12 cellular contexts compared by ENCODE assay signal in genomic region chr16:88477631-88478030, GRCh38. TPM values are rescaled to one million over a fixed set of nuclear protein-coding genes. Genes with fewer than 3 reads are reported as not detected.
DNase-seq lines count a peak whose midpoint lies in the region; ATAC-seq, FAIRE-seq and TF ChIP-seq lines count a peak whose summit lies in the region.
"Had no signal": no experiment of that assay in that cellular context is flagged by ENCODE, and none has a peak within 500 bp of the region (broad histone marks: within the 10 kb centered on the region; RNA-seq: fewer than 3 reads in every experiment).

No MANE protein-coding gene starts in this region.

- no peak overlapping the region for H3K4me3 Mint-ChIP-seq in WTC11
- peak overlapping the region in 9 of 10 donors; percentile 21 to 78 (median 66) for H3K4me3 Mint-ChIP-seq in naive thymus-derived CD4-positive, alpha-beta T cell

- DNase-seq in HepG2 (ENCODE audit: low spot score) (no peak), WTC11 (ENCODE audit: low spot score) (no peak), esophagus squamous epithelium (lab: John Stamatoyannopoulos, UW) (no peak), pons (ENCODE audit: low spot score) (no peak), vagina (ENCODE audit: extremely low spot score in 2 of 2) (no peak)
- no peak for DNase-seq in naive thymus-derived CD4-positive, alpha-beta T cell
- DNase-seq: BE2C, NCI-H1694, psoas muscle, SHP77 treated with DMSO at 0.1 percent for 48 hours, T1000 had no signal

- H3K27ac ChIP-seq in liver (ENCODE audit: low read depth in 1 of 2, low read length in 2 of 2) (peak overlapping the region; percentile 77 to 92), HepG2 (ENCODE audit: extremely low read length, insufficient read depth, low read length) (no peak overlapping the region), esophagus squamous epithelium (no peak overlapping the region), vagina (no peak overlapping the region)
- H3K27ac ChIP-seq in naive thymus-derived CD4-positive, alpha-beta T cell (ENCODE audit: low read depth, low read length), result peak overlapping the region; percentile 51
- H3K27ac ChIP-seq: psoas muscle had no signal

- peaks cover 21% of the 10 kb centered on the region for H3K79me2 ChIP-seq in HepG2 (ENCODE audit: insufficient read depth, low read length)

- ATAC-seq in HepG2 (no peak), WTC11 (no peak)
- peak; percentile 2 for ATAC-seq in naive thymus-derived CD4-positive, alpha-beta T cell
- ATAC-seq: psoas muscle had no signal

- in situ Hi-C loops in HepG2 (cut with HindIII; ENCODE audit: extremely low pct_ligation_motif_present, low pct_unique_long_range_greater_than_20kb), result no loop called here

- H3K9me3 Mint-ChIP-seq in WTC11, result no peaks in the 10 kb centered on the region
- H3K9me3 Mint-ChIP-seq in naive thymus-derived CD4-positive, alpha-beta T cell, result peaks cover 0 to 4% (median 0%) of the 10 kb centered on the region in 11 donors

- H2AFZ ChIP-seq in HepG2 (ENCODE audit: low read length), result no peak overlapping the region

- FAIRE-seq in HepG2 (lab: Jason Lieb, UNC), result no peak

- no peak overlapping the region for H3K4me2 ChIP-seq in HepG2 (ENCODE audit: low read depth, low read length)

- TF ChIP-seq CTCF in liver (IDR thresholded peaks at IDR 0.05; ENCODE audit: low read depth, low read length, missing input control), result no peak
- TF ChIP-seq CTCF in HepG2 (CRISPR knock-in tag; IDR thresholded peaks at IDR 0.05), result no peak
- no peak for TF ChIP-seq CTCF in WTC11 (IDR thresholded peaks at IDR 0.05)
- TF ChIP-seq CTCF in esophagus squamous epithelium (IDR thresholded peaks at IDR 0.05), result no peak
- TF ChIP-seq CTCF in vagina (IDR thresholded peaks at IDR 0.05), result no peak

- H3K27me3 ChIP-seq in liver (ENCODE audit: control insufficient read depth in 4 of 4, insufficient read depth in 4 of 4, low read length in 3 of 4) (no peaks in the 10 kb centered on the region), HepG2 (ENCODE audit: control insufficient read depth in 1 of 2, insufficient read depth in 2 of 2, low read length in 2 of 2) (no peaks in the 10 kb centered on the region), esophagus squamous epithelium (peaks cover 0 to 13% (median 0%) of the 10 kb centered on the region in 4 donors), vagina (no peaks in the 10 kb centered on the region)
- H3K27me3 ChIP-seq in naive thymus-derived CD4-positive, alpha-beta T cell (ENCODE audit: control insufficient read depth in 2 of 2, insufficient read depth in 2 of 2, low read length in 2 of 2), result no peaks in the 10 kb centered on the region
- H3K27me3 ChIP-seq: BE2C had no signal

- CTCF ChIA-PET in HepG2 (lab: Yijun Ruan, JAX; ENCODE audit: low intra/inter-chr PET ratio, low total read pairs), result no interaction called here
- CTCF ChIA-PET in WTC11 (lab: Charles Lee), result interaction anchor here (0.6 to 2.0 kb wide), 6 partner anchors 11 to 841 kb away, joined by 3 to 9 read pairs (median 4); no protein-coding TSS in a partner anchor
- CTCF ChIA-PET in naive thymus-derived CD4-positive, alpha-beta T cell (lab: Charles Lee), result no interaction called here

- H3K36me3 ChIP-seq in liver (ENCODE audit: control insufficient read depth in 4 of 4, insufficient read depth in 3 of 4, low read depth in 1 of 4, low read length in 3 of 4) (peaks cover 0 to 2% (median 0%) of the 10 kb centered on the region in 4 donors), HepG2 (replicated peaks in 1 of 2; ENCODE audit: control insufficient read depth in 1 of 2, insufficient read depth in 2 of 2, low read length in 2 of 2) (peaks cover 0 to 10% of the 10 kb centered on the region in 2 experiments; a peak in 2 of 5 replicates), esophagus squamous epithelium (no peaks in the 10 kb centered on the region), vagina (no peaks in the 10 kb centered on the region)
- H3K36me3 ChIP-seq in naive thymus-derived CD4-positive, alpha-beta T cell (ENCODE audit: control insufficient read depth in 2 of 3, insufficient read depth in 3 of 3, low read length in 3 of 3), result no peaks in the 10 kb centered on the region
- H3K36me3 ChIP-seq: BE2C had no signal

- H3K4me3 ChIP-seq in liver (ENCODE audit: low read depth in 1 of 3, low read length in 3 of 3) (no peak overlapping the region), HepG2 (replicated peaks in 1 of 3; ENCODE audit: insufficient read depth in 1 of 3, low read depth in 2 of 3, low read length in 3 of 3) (no peak overlapping the region), esophagus squamous epithelium (no peak overlapping the region), vagina (no peak overlapping the region)
- H3K4me3 ChIP-seq in naive thymus-derived CD4-positive, alpha-beta T cell (ENCODE audit: low read length), result no peak overlapping the region
- H3K4me3 ChIP-seq: psoas muscle had no signal

- H3K9ac ChIP-seq in liver (ENCODE audit: low read depth in 1 of 2, low read length in 2 of 2), result peak overlapping the region in 1 of 2 donors; percentile 33
- H3K9ac ChIP-seq in HepG2 (ENCODE audit: insufficient read depth, low read depth, low read length), result no peak overlapping the region

- TF ChIP-seq RAD21 in liver (IDR thresholded peaks at IDR 0.05) (no peak), HepG2 (CRISPR knock-in tag; IDR thresholded peaks at IDR 0.05) (no peak)

- no peak for TF ChIP-seq POLR2A in HepG2 (IDR thresholded peaks at IDR 0.05; ENCODE audit: insufficient read depth in 1 of 2, low read depth in 2 of 2, low read length in 2 of 2)
- TF ChIP-seq POLR2A in esophagus squamous epithelium (IDR thresholded peaks at IDR 0.05), result no peak
- TF ChIP-seq POLR2A in vagina (IDR thresholded peaks at IDR 0.05), result no peak

- intact Hi-C loops in HepG2 (cut with micrococcal nuclease; ENCODE audit: unreplicated experiment), result no loop called here
- intact Hi-C loops in naive thymus-derived CD4-positive, alpha-beta T cell (cut with micrococcal nuclease), result loop anchor here in 1 of 2 donors (1.0 to 5.0 kb wide), 3 partner anchors 8 to 50 kb away; no protein-coding TSS in a partner anchor
- intact Hi-C loops in esophagus squamous epithelium (cut with DNase I), result no loop called here
- intact Hi-C loops in vagina (cut with DNase I), result no loop called here

- peaks cover 31% of the 10 kb centered on the region; the same call in 1 of the 2 replicates for H4K20me1 ChIP-seq in HepG2 (ENCODE audit: insufficient read depth, low read length)

- WGBS in liver, result 82% methylated on average over 6 of the region's 6 CpGs
- 91% methylated on average over 4 of the region's 6 CpGs for WGBS in HepG2 (ENCODE audit: low lambda C conversion rate)
- 39 to 61% methylated on average over 2 of the region's 6 CpGs for WGBS in esophagus squamous epithelium, 2 donors

- POLR2A ChIA-PET in HepG2 (lab: Yijun Ruan, JAX) (interaction anchor here (1.4 kb wide), 1 partner anchor 11 kb away, joined by 5 read pairs; no protein-coding TSS in a partner anchor), WTC11 (lab: Charles Lee) (no interaction called here)
- POLR2A ChIA-PET in naive thymus-derived CD4-positive, alpha-beta T cell (lab: Charles Lee), result interaction anchor here (1.0 to 1.5 kb wide), 3 partner anchors 21 to 26 kb away, joined by 3 to 6 read pairs (median 4); no protein-coding TSS in a partner anchor

- H3K4me1 Mint-ChIP-seq in WTC11, result peaks cover 6% of the 10 kb centered on the region; the same call in 1 of the 2 replicates
- H3K4me1 Mint-ChIP-seq in naive thymus-derived CD4-positive, alpha-beta T cell, result peaks cover 22 to 65% (median 38%) of the 10 kb centered on the region in 7 donors

- H3K36me3 Mint-ChIP-seq in WTC11, result no peaks in the 10 kb centered on the region
- no peaks in the 10 kb centered on the region for H3K36me3 Mint-ChIP-seq in naive thymus-derived CD4-positive, alpha-beta T cell

- H3K9me3 ChIP-seq in liver (ENCODE audit: control insufficient read depth in 4 of 4, low read length in 3 of 4) (no peaks in the 10 kb centered on the region), HepG2 (ENCODE audit: low read length) (no peaks in the 10 kb centered on the region), esophagus squamous epithelium (no peaks in the 10 kb centered on the region), vagina (no peaks in the 10 kb centered on the region)
- no peaks in the 10 kb centered on the region for H3K9me3 ChIP-seq in naive thymus-derived CD4-positive, alpha-beta T cell (ENCODE audit: control insufficient read depth in 2 of 3, low read length in 3 of 3)
- H3K9me3 ChIP-seq: BE2C, psoas muscle had no signal

- H3K4me1 ChIP-seq in liver (ENCODE audit: control insufficient read depth in 4 of 4, insufficient read depth in 4 of 4, low read length in 3 of 4) (peaks cover 43 to 94% (median 65%) of the 10 kb centered on the region in 4 donors), HepG2 (ENCODE audit: insufficient read depth, low read length) (peaks cover 16% of the 10 kb centered on the region), esophagus squamous epithelium (no peaks in the 10 kb centered on the region), vagina (no peaks in the 10 kb centered on the region)
- peaks cover 26 to 40% of the 10 kb centered on the region in 2 donors for H3K4me1 ChIP-seq in naive thymus-derived CD4-positive, alpha-beta T cell (ENCODE audit: control insufficient read depth in 2 of 2, insufficient read depth in 2 of 2, low read length in 2 of 2)
- H3K4me1 ChIP-seq: psoas muscle had no signal

- H3K27me3 Mint-ChIP-seq in WTC11 (ENCODE audit: low read depth), result no peaks in the 10 kb centered on the region
- peaks cover 0 to 6% (median 0%) of the 10 kb centered on the region in 5 donors for H3K27me3 Mint-ChIP-seq in naive thymus-derived CD4-positive, alpha-beta T cell

- no TSS peak for BruUV-seq in HepG2 (replicated peaks; lab: Mats Ljungman, UMichigan)

- H3K27ac Mint-ChIP-seq in WTC11, result peak overlapping the region; percentile 80
- H3K27ac Mint-ChIP-seq in naive thymus-derived CD4-positive, alpha-beta T cell, result peak overlapping the region in 8 of 9 donors; percentile 45 to 93 (median 70)

- no peak for TF ChIP-seq EP300 in HepG2 (IDR thresholded peaks at IDR 0.05; ENCODE audit: low read depth in 2 of 2, low read length in 2 of 2)
- no peak for TF ChIP-seq EP300 in HepG2 (CRISPR knock-in tag; IDR thresholded peaks at IDR 0.05; ENCODE audit: borderline replicate concordance)

RNA-seq across cellular contexts. Expression of gene ZFPM1, which starts 24.6 kb away (rescaled TPM):
- total RNA-seq in liver (10 to 100 TPM in 1 of 2 donors, 1 to 10 TPM in 1; 5.9 to 12.8 TPM), HepG2 (2016; rRNA removed; fragmentation: Illumina TruSeq; extraction: Trizol) (3.4 and 3.8 TPM in 2 replicates), WTC11 (2021) (8.1 to 9.3 TPM (median 8.5 TPM) in 3 replicates), esophagus squamous epithelium (1 to 10 TPM in 3 of 4 donors, under 1 TPM in 1; 0.67 to 1.7 (median 1.2) TPM), vagina (1.7 TPM)
- polyA plus RNA-seq in liver (1 to 10 TPM in 1 of 2 donors, under 1 TPM in 1; 0.19 to 4.6 TPM), HepG2 (2011; rRNA removed) (1.3 and 1.7 TPM in 2 replicates)
- 0.81 and 2.1 TPM in 2 replicates for total RNA-seq in HepG2 (2016; cell fraction: cytosol; rRNA removed; fragmentation: Illumina TruSeq; extraction: Trizol; ENCODE audit: low read depth)
- 3.4 and 3.9 TPM in 2 replicates for total RNA-seq in HepG2 (2016; cell fraction: insoluble cytoplasmic fraction; rRNA removed; fragmentation: Illumina TruSeq; extraction: Trizol)
- 3.4 and 4.3 TPM in 2 replicates for total RNA-seq in HepG2 (2016; cell fraction: membrane; rRNA removed; fragmentation: Illumina TruSeq; extraction: Trizol)
- 3.4 and 6.6 TPM in 2 replicates for total RNA-seq in HepG2 (2016; cell fraction: nucleus; rRNA removed; fragmentation: Illumina TruSeq; extraction: Trizol)
- polyA plus RNA-seq in HepG2 (2011; cell fraction: cytosol; rRNA removed), result 0.79 and 1.3 TPM in 2 replicates
- 7.1 and 7.6 TPM in 2 replicates for polyA plus RNA-seq in HepG2 (2011; cell fraction: nucleus; rRNA removed)
- 7.2 and 7.6 TPM in 2 replicates for polyA plus RNA-seq in HepG2 (2012)
- 1.2 TPM in 2 replicates for polyA plus RNA-seq in HepG2 (2016; cell fraction: cytosol; fragmentation: Illumina TruSeq; extraction: Trizol; ENCODE audit: low read depth)
- 3.7 and 8.7 TPM in 2 replicates for polyA plus RNA-seq in HepG2 (2016; cell fraction: insoluble cytoplasmic fraction; fragmentation: Illumina TruSeq; extraction: Trizol; ENCODE audit: low read depth)
- polyA plus RNA-seq in HepG2 (2016; cell fraction: membrane; fragmentation: Illumina TruSeq; extraction: Trizol; ENCODE audit: low read depth), result 2.7 and 4.8 TPM in 2 replicates
- 14.0 and 14.3 TPM in 2 replicates for polyA plus RNA-seq in HepG2 (2016; cell fraction: nucleus; fragmentation: Illumina TruSeq; extraction: Trizol; ENCODE audit: insufficient read depth, low read depth)
- polyA minus RNA-seq in HepG2 (2011; rRNA and poly(A)+ RNA removed; ENCODE audit: low replicate concordance), result 0.98 and 4.2 TPM in 2 replicates
- 2.7 and 6.6 TPM in 2 replicates for polyA minus RNA-seq in HepG2 (2011; cell fraction: cytosol; rRNA and poly(A)+ RNA removed)
- 5.0 and 7.5 TPM in 2 replicates for polyA minus RNA-seq in HepG2 (2011; cell fraction: nucleus; rRNA and poly(A)+ RNA removed)
- 10 to 100 TPM; 13.2 to 28.1 (median 18.1) TPM for total RNA-seq in naive thymus-derived CD4-positive, alpha-beta T cell
- under 1 TPM; 0.15 to 0.16 TPM for polyA plus RNA-seq in naive thymus-derived CD4-positive, alpha-beta T cell

Comparison
In these comparisons a context has a peak if more than half of its experiments do, and no peak if none do; other contexts are left out.
1. H3K27ac ChIP-seq: peak in liver (2 of 2) and naive thymus-derived CD4-positive, alpha-beta T cell (single experiment); none in HepG2 (single experiment), esophagus squamous epithelium (0 of 4) and vagina (single experiment).